25 cellular contexts compared by ENCODE assay signal in the genomic region with DNA sequence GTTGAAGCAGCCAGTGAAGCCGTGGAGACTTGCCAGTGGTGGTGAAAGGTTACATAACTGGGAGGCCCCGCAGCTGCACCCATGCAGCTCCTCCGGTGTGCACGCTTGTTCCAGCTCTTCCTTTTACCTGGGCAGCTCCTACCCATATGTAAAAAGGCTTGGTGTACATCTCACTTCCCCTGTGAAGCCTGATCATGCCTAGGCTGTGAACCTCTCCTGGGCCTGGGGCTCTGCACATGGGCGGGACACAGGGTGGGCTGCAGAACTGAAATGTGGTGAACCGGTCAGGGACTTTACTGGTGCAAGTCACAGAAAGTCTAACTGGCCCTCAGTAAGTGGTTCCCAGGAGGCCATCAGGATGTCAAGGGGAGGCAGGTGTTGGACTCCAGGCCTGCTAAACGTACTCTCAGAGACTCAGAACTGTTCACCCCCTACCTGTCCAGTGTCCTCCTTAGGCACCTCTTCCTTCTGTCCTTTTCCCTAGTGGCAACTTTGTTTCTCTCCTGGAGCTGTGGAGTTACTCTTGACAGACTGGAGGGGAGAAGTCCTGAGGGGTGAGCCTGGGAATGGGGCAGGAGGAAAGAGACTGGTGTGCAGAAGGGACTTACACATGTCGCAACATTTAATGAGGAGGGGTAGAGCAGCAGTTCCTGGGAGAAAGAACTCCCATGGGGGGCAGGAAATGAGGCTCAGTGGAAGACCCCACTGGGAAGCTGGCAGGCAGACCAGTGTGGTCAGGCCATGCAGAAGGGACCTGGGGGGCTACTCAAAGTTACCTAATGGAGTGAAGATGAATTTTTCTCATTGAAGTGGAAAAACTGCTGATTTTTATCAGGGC.
DNase-seq lines count a peak whose midpoint lies in the region; ATAC-seq and TF ChIP-seq lines count a peak whose summit lies in the region.
"Had no signal": no experiment of that assay in that cellular context is flagged by ENCODE, and none has a peak within 500 bp of the region (broad histone marks: within the 10 kb centered on the region; RNA-seq: fewer than 3 reads in every experiment).

No MANE protein-coding gene starts in this region.

- H3K9me3 ChIP-seq in right atrium auricular region (no peaks in the 10 kb centered on the region), heart right ventricle (no peaks in the 10 kb centered on the region)
- H3K9me3 ChIP-seq: BLaER1, gastrocnemius medialis, psoas muscle, tibial artery had no signal

- 77 to 89% methylated on average over 8 of the region's 8 CpGs for WGBS in heart right ventricle, 2 donors

- peak; percentile 50 for DNase-seq in right atrium auricular region (ENCODE audit: low spot score)
- DNase-seq in heart right ventricle = no peak
- DNase-seq in SK-N-DZ (ENCODE audit: low spot score) = peak; percentile 50
- DNase-seq in islet precursor cell = peak; percentile 40
- DNase-seq in ureter (ENCODE audit: low spot score) = peak; percentile 25
- DNase-seq in NAMALWA (ENCODE audit: low spot score) = no peak
- no peak for DNase-seq in NCI-H1436 (lab: John Stamatoyannopoulos, UW)
- DNase-seq in activated effector memory CD4-positive, alpha-beta T cell treated with anti-CD3 and anti-CD28 coated beads, Interleukin-2, amount 50 U/mL, for 16 hours = no peak
- DNase-seq: activated CD4-positive, alpha-beta T cell treated with anti-CD3 and anti-CD28 coated beads for 48 hours; activated effector memory CD4-positive, alpha-beta T cell treated with Interleukin-2 at 50 U/mL for 16 hours; activated naive CD8-positive, alpha-beta T cell treated with anti-CD3 and anti-CD28 coated beads for 36 hours; COR-L47; DMS79 treated with DMSO at 0.1 percent for 48 hours; gastrocnemius medialis; GM23248; left colon; NCI-H1694 treated with DMSO at 0.1 percent for 48 hours; NCI-H524 treated with DMSO at 0.1 percent for 48 hours; psoas muscle; Right ventricle myocardium superior; tibial artery; WERI-Rb-1 had no signal

- intact Hi-C loops in heart right ventricle (cut with DNase I) = loop anchor here in 1 of 10 donors (10.0 kb wide), 1 partner anchor 193 kb away; a partner anchor contains a TSS

- H3K36me3 ChIP-seq in right atrium auricular region = peaks cover 4% of the 10 kb centered on the region
- no peaks in the 10 kb centered on the region for H3K36me3 ChIP-seq in heart right ventricle
- H3K36me3 ChIP-seq: cardiac muscle cell, gastrocnemius medialis, WERI-Rb-1 had no signal

- H3K4me3 ChIP-seq in right atrium auricular region (no peak overlapping the region), heart right ventricle (no peak overlapping the region)
- H3K4me3 ChIP-seq: BLaER1, cardiac muscle cell, gastrocnemius medialis, GM23248, hepatocyte, psoas muscle, tibial artery had no signal

- peaks cover 0 to 18% of the 10 kb centered on the region in 2 donors for H3K4me1 ChIP-seq in right atrium auricular region
- H3K4me1 ChIP-seq in heart right ventricle = peaks cover 3 to 29% (median 17%) of the 10 kb centered on the region in 9 donors
- H3K4me1 ChIP-seq: BLaER1, psoas muscle, tibial artery had no signal

- ATAC-seq in heart right ventricle = no peak
- ATAC-seq: gastrocnemius medialis, left colon, psoas muscle had no signal

- H3K27ac ChIP-seq in right atrium auricular region = no peak overlapping the region
- no peak overlapping the region for H3K27ac ChIP-seq in heart right ventricle
- H3K27ac ChIP-seq: BLaER1, cardiac muscle cell, gastrocnemius medialis, GM23248, hepatocyte, psoas muscle, tibial artery, WERI-Rb-1 had no signal

- H3K27me3 ChIP-seq in right atrium auricular region (no peaks in the 10 kb centered on the region), heart right ventricle (no peaks in the 10 kb centered on the region)
- H3K27me3 ChIP-seq: BLaER1, cardiac muscle cell, gastrocnemius medialis, hepatocyte, tibial artery had no signal

- TF ChIP-seq CTCF in right atrium auricular region (IDR thresholded peaks at IDR 0.05) (no peak), heart right ventricle (IDR thresholded peaks at IDR 0.05) (no peak)

Comparison
In these comparisons a context has a peak if more than half of its experiments do, and no peak if none do; other contexts are left out.
1. DNase-seq: peak in right atrium auricular region (single experiment), SK-N-DZ (single experiment), islet precursor cell (single experiment) and ureter (single experiment); none in heart right ventricle (0 of 2), NAMALWA (single experiment), NCI-H1436 (single experiment) and activated effector memory CD4-positive, alpha-beta T cell treated with anti-CD3 and anti-CD28 coated beads, Interleukin-2, amount 50 U/mL, for 16 hours (single experiment).